8 cellular contexts compared by ENCODE assay signal in the genomic region with DNA sequence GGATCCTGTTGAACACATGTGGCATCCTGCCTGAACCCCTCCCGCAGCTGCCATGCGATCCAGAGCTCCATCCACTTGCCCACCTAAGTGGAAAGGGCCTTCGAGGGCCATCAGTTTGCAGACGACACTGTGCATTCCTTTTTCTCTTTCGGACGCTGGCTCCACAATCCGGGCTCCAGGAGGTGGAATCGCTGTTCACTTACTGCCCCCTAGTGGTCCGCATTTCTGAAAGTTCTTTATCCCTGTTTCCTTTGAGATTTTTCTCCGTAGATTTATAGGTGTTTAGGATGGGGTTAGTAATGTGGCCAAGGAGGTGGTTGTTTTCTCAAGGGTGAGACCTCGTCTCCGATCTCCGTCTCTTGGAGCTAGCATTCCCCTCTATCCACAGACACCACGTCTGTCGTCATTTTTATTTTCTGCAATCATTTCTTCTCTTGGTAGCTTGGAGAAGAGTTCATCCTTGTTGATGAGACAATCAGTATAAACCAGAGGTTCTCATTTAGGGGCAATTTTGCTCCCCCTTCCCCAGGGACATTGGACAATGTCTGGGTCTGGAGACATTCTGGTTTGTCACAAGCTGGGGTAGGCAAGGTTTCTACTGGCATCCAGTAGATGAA.
DNase-seq lines count a peak whose midpoint lies in the region; ATAC-seq, FAIRE-seq and TF ChIP-seq lines count a peak whose summit lies in the region.

No MANE protein-coding gene starts in this region.

- H3K36me3 ChIP-seq in BJ (ENCODE audit: control insufficient read depth, insufficient read depth, low read length) (no peaks in the 10 kb centered on the region), pancreas (peaks cover 0 to 44% (median 12%) of the 10 kb centered on the region in 3 donors)

- H3K27me3 ChIP-seq in BJ (ENCODE audit: control insufficient read depth, insufficient read depth, low read length) (no peaks in the 10 kb centered on the region), pancreas (no peaks in the 10 kb centered on the region)

- H3K4me3 ChIP-seq in BJ (ENCODE audit: low read depth, low read length), result no peak overlapping the region
- no peak overlapping the region for H3K4me3 ChIP-seq in pancreas

- H3K4me1 Mint-ChIP-seq in activated naive CD4-positive, alpha-beta T cell treated with anti-CD3 and anti-CD28 coated beads, Interleukin-2, amount 10 ng/mL, durations not matched to agents 7 days and 5 days, result peaks cover 11% of the 10 kb centered on the region

- H3K27ac Mint-ChIP-seq in activated naive CD4-positive, alpha-beta T cell treated with anti-CD3 and anti-CD28 coated beads, Interleukin-2, amount 10 ng/mL, durations not matched to agents 7 days and 5 days, result no peak overlapping the region

- no peak overlapping the region for H3K4me3 Mint-ChIP-seq in activated naive CD4-positive, alpha-beta T cell treated with anti-CD3 and anti-CD28 coated beads, Interleukin-2, amount 10 ng/mL, durations not matched to agents 7 days and 5 days

- TF ChIP-seq CTCF in BJ (IDR thresholded peaks at IDR 0.05; ENCODE audit: insufficient read depth, low read depth, low read length), result peak; percentile 80
- peak; percentile 57 to 74 (median 63) for TF ChIP-seq CTCF in pancreas (IDR thresholded peaks at IDR 0.05)

- peak overlapping the region in 1 of 4 donors; percentile 31 for H3K27ac ChIP-seq in pancreas

- POLR2A ChIA-PET in BJ (lab: Charles Lee), result no interaction called here

- no peak for FAIRE-seq in pancreas (lab: Jason Lieb, UNC)

- DNase-seq in BJ (ENCODE audit: low read depth) (no peak), NCI-H82 treated with DMSO at 0.1 percent for 48 hours (lab: John Stamatoyannopoulos, UW; ENCODE audit: unreplicated experiment) (peak; percentile 21), germinal center (ENCODE audit: low spot score) (peak; percentile 24), pancreas (peak in 4 of 6 donors; percentile 36 to 68 (median 48)), mesenteric fat pad (ENCODE audit: low spot score) (no peak)
- peak; percentile 52 for DNase-seq in activated naive CD4-positive, alpha-beta T cell treated with anti-CD3 and anti-CD28 coated beads, Interleukin-2, amount 10 ng/mL, durations not matched to agents 7 days and 5 days

- no peaks in the 10 kb centered on the region for H3K9me3 Mint-ChIP-seq in activated naive CD4-positive, alpha-beta T cell treated with anti-CD3 and anti-CD28 coated beads, Interleukin-2, amount 10 ng/mL, durations not matched to agents 7 days and 5 days

- no peaks in the 10 kb centered on the region for H3K4me1 ChIP-seq in pancreas

- H3K27me3 Mint-ChIP-seq in activated naive CD4-positive, alpha-beta T cell treated with anti-CD3 and anti-CD28 coated beads, Interleukin-2, amount 10 ng/mL, durations not matched to agents 7 days and 5 days, result peaks cover 12% of the 10 kb centered on the region

- intact Hi-C loops in pancreas (cut with DNase I), result no loop called here

- peak; percentile 48 for ATAC-seq in GM18511 (IDR thresholded peaks at IDR 0.05; ENCODE audit: unreplicated experiment)
- ATAC-seq in pancreas, result peak; percentile 69 to 91 (median 86)
- ATAC-seq in GM18861 (IDR thresholded peaks at IDR 0.05; ENCODE audit: unreplicated experiment), result no peak

- no peaks in the 10 kb centered on the region for H3K9me3 ChIP-seq in pancreas

- WGBS in pancreas, 2 donors, result 20 to 24% methylated on average over 15 of the region's 15 CpGs

- H3K36me3 Mint-ChIP-seq in activated naive CD4-positive, alpha-beta T cell treated with anti-CD3 and anti-CD28 coated beads, Interleukin-2, amount 10 ng/mL, durations not matched to agents 7 days and 5 days, result no peaks in the 10 kb centered on the region

- CTCF ChIA-PET in BJ (lab: Yijun Ruan, JAX), result interaction anchor here (0.6 to 5.9 kb wide), 41 partner anchors 9 to 1224 kb away, joined by 3 to 82 read pairs (median 4); no protein-coding TSS in a partner anchor
- CTCF ChIA-PET in activated naive CD4-positive, alpha-beta T cell treated with anti-CD3 and anti-CD28 coated beads, Interleukin-2, amount 10 ng/mL, durations not matched to agents 7 days and 5 days (lab: Charles Lee), result interaction anchor here (0.6 to 5.0 kb wide), 13 partner anchors 9 to 525 kb away, joined by 3 to 35 read pairs (median 3); no protein-coding TSS in a partner anchor

Comparison
In these comparisons a context has a peak if more than half of its experiments do, and no peak if none do; other contexts are left out.
1. DNase-seq: peak in NCI-H82 treated with DMSO at 0.1 percent for 48 hours (single experiment), activated naive CD4-positive, alpha-beta T cell treated with anti-CD3 and anti-CD28 coated beads, Interleukin-2, amount 10 ng/mL, durations not matched to agents 7 days and 5 days (single experiment), germinal center (single experiment) and pancreas (4 of 6); none in BJ (single experiment) and mesenteric fat pad (single experiment).